Comparison of ENCODE assay signal across 8 cellular contexts in the genomic region with DNA sequence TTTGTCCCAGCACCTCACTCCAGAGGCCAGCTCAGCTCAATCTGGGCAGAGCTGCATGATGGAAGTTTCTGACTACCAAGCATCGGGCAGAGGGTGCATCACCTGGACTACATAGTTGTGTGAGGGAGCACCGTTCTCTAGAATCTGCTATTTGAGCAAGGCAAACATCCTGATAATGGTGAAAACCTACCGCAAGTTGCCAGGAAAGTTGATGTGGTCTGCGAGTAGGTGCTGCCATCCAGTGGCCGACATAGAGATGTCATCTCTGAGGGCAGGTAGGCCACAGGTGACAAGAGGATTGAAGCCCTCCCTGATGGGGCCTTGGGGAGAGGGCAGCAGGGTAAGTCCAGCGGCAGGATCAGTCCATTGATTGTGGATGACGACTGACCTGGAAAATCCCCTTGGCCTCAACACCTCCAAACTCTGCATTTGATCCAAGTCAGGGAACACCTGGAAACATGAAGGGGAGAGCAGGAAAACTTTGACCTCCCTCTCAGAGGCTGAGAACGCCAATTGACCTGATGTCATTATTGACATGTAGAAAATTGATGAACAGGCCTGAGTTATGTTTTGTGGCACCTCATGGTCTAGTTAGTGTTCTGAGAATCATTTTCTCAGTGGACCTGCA. TPM values are rescaled to one million over a fixed set of nuclear protein-coding genes. Genes with fewer than 3 reads are reported as not detected.
DNase-seq lines count a peak whose midpoint lies in the region; ATAC-seq and TF ChIP-seq lines count a peak whose summit lies in the region.

No MANE protein-coding gene starts in this region.

- no peak overlapping the region for H3K4me3 Mint-ChIP-seq in activated CD4-positive, alpha-beta T cell treated with anti-CD3 and anti-CD28 coated beads, Interleukin-2, amount 10 ng/mL, durations not matched to agents 24 days and 14 days

- H3K79me2 ChIP-seq in KMS-11 (ENCODE audit: insufficient read depth, low read depth), result no peaks in the 10 kb centered on the region

- TF ChIP-seq CTCF in KMS-11 (conservative IDR thresholded peaks at IDR 0.05; ENCODE audit: low read depth, low read length), result peak; percentile 59

- H3K4me1 Mint-ChIP-seq in activated CD4-positive, alpha-beta T cell treated with anti-CD3 and anti-CD28 coated beads, Interleukin-2, amount 10 ng/mL, durations not matched to agents 24 days and 14 days, result no peaks in the 10 kb centered on the region

- H2AFZ ChIP-seq in KMS-11 (ENCODE audit: low read depth), result no peak overlapping the region

- DNase-seq in DMS 273 (lab: John Stamatoyannopoulos, UW; ENCODE audit: unreplicated experiment) (peak; percentile 46), DMS 273 treated with DMSO at 0.1 percent for 48 hours (lab: John Stamatoyannopoulos, UW) (no peak), left lobe of liver (ENCODE audit: low spot score) (peak; percentile 76), NCI-H345 treated with DMSO at 0.1 percent for 48 hours (lab: John Stamatoyannopoulos, UW; ENCODE audit: unreplicated experiment) (no peak), CD1c-positive myeloid dendritic cell (ENCODE audit: extremely low spot score) (no peak)
- DNase-seq in activated CD4-positive, alpha-beta T cell treated with anti-CD3 and anti-CD28 coated beads, Interleukin-2, amount 10 ng/mL, durations not matched to agents 24 days and 14 days, result peak; percentile 78

- no peaks in the 10 kb centered on the region for H3K9me3 Mint-ChIP-seq in activated CD4-positive, alpha-beta T cell treated with anti-CD3 and anti-CD28 coated beads, Interleukin-2, amount 10 ng/mL, durations not matched to agents 24 days and 14 days

- H3K4me2 ChIP-seq in KMS-11, result no peak overlapping the region

- H4K20me1 ChIP-seq in KMS-11 (ENCODE audit: insufficient read depth), result no peaks in the 10 kb centered on the region

- no peak overlapping the region for H3K4me3 ChIP-seq in KMS-11 (IDR thresholded peaks at IDR 0.05; ENCODE audit: insufficient read depth, low read depth, low read length)

- H3K27me3 Mint-ChIP-seq in activated CD4-positive, alpha-beta T cell treated with anti-CD3 and anti-CD28 coated beads, Interleukin-2, amount 10 ng/mL, durations not matched to agents 24 days and 14 days, result no peaks in the 10 kb centered on the region

- no peaks in the 10 kb centered on the region for H3K36me3 ChIP-seq in KMS-11 (ENCODE audit: insufficient read depth)

- no peaks in the 10 kb centered on the region for H3K4me1 ChIP-seq in KMS-11 (ENCODE audit: low read depth, poor library complexity, severe bottlenecking)

- no peak overlapping the region for H3K9ac ChIP-seq in KMS-11

- no peaks in the 10 kb centered on the region for H3K36me3 Mint-ChIP-seq in activated CD4-positive, alpha-beta T cell treated with anti-CD3 and anti-CD28 coated beads, Interleukin-2, amount 10 ng/mL, durations not matched to agents 24 days and 14 days (ENCODE audit: low read depth)

- H3K27ac Mint-ChIP-seq in activated CD4-positive, alpha-beta T cell treated with anti-CD3 and anti-CD28 coated beads, Interleukin-2, amount 10 ng/mL, durations not matched to agents 24 days and 14 days, result no peak overlapping the region

- no peaks in the 10 kb centered on the region for H3K27me3 ChIP-seq in KMS-11 (ENCODE audit: insufficient read depth, low read depth)

- ATAC-seq in GM21529 (IDR thresholded peaks at IDR 0.05; ENCODE audit: unreplicated experiment) (peak; percentile 82), left lobe of liver (peak; percentile 97)

- intact Hi-C loops in activated CD4-positive, alpha-beta T cell treated with anti-CD3 and anti-CD28 coated beads, Interleukin-2, amount 10 ng/mL, durations not matched to agents 24 days and 14 days (cut with micrococcal nuclease), result no loop called here

- H3K27ac ChIP-seq in KMS-11, result no peak overlapping the region

RNA-seq across cellular contexts. Expression of a gene that starts 3.9 kb away (rescaled TPM):
- total RNA-seq in activated CD4-positive, alpha-beta T cell treated with anti-CD3 and anti-CD28 coated beads, Interleukin-2, amount 10 ng/mL, durations not matched to agents 24 days and 14 days, result not detected in 2 replicates
- 196 TPM for total RNA-seq in left lobe of liver

RNA-seq across cellular contexts. Expression of a gene that starts 34.1 kb away (rescaled TPM):
- 0.40 TPM in 1 of 2 replicates, not detected in the other for total RNA-seq in activated CD4-positive, alpha-beta T cell treated with anti-CD3 and anti-CD28 coated beads, Interleukin-2, amount 10 ng/mL, durations not matched to agents 24 days and 14 days
- 1,901 TPM for total RNA-seq in left lobe of liver

Comparison
In these comparisons a context has a peak if more than half of its experiments do, and no peak if none do; other contexts are left out.
1. DNase-seq: peak in DMS 273 (single experiment), activated CD4-positive, alpha-beta T cell treated with anti-CD3 and anti-CD28 coated beads, Interleukin-2, amount 10 ng/mL, durations not matched to agents 24 days and 14 days (single experiment) and left lobe of liver (single experiment); none in DMS 273 treated with DMSO at 0.1 percent for 48 hours (single experiment), NCI-H345 treated with DMSO at 0.1 percent for 48 hours (single experiment) and CD1c-positive myeloid dendritic cell (single experiment).
2. RNA of a gene that starts 3.9 kb away (total RNA-seq): 196 TPM in left lobe of liver (single experiment); not detected in activated CD4-positive, alpha-beta T cell treated with anti-CD3 and anti-CD28 coated beads, Interleukin-2, amount 10 ng/mL, durations not matched to agents 24 days and 14 days; every median in the first group is over 100 times any median in the second.
3. RNA of a gene that starts 34.1 kb away (total RNA-seq): 1,901 TPM in left lobe of liver (single experiment); 0.40 TPM in activated CD4-positive, alpha-beta T cell treated with anti-CD3 and anti-CD28 coated beads, Interleukin-2, amount 10 ng/mL, durations not matched to agents 24 days and 14 days; every median in the first group is over 1,000 times any median in the second.